Comparison of ENCODE assay signal across 27 cellular contexts in genomic region chrX:124507276-124507675, GRCh38.
A peak's percentile ranks its signal among the peaks of the same experiment; 100 is the strongest.
DNase-seq lines count a peak whose midpoint lies in the region; ATAC-seq and TF ChIP-seq lines count a peak whose summit lies in the region.
"Had no signal": no experiment of that assay in that cellular context is flagged by ENCODE, and none has a peak within 500 bp of the region (broad histone marks: within the 10 kb centered on the region; RNA-seq: fewer than 3 reads in every experiment).

No MANE protein-coding gene starts in this region.

- TF ChIP-seq CTCF in MCF 10A (IDR thresholded peaks at IDR 0.05; ENCODE audit: unreplicated experiment) (no peak), breast epithelium (IDR thresholded peaks at IDR 0.05) (no peak), RWPE2 (IDR thresholded peaks at IDR 0.05; ENCODE audit: poor library complexity, severe bottlenecking) (no peak), fibroblast of mammary gland (conservative IDR thresholded peaks at IDR 0.05; ENCODE audit: control insufficient read depth, insufficient read depth, low read depth, low read length) (no peak), mucosa of descending colon (IDR thresholded peaks at IDR 0.05) (no peak)

- ATAC-seq in RWPE2 (ENCODE audit: low read depth), result peak; percentile 85
- no peak for ATAC-seq in mucosa of descending colon
- no peak for ATAC-seq in stimulated activated effector memory CD8-positive, alpha-beta T cell treated with anti-CD3 and anti-CD28 coated beads, Interleukin-12 subunit alpha, Interleukin-12 subunit beta, amount 100 ng/mL, for 72 hours
- ATAC-seq: left lung, pancreas had no signal

- H3K4me3 Mint-ChIP-seq in MCF 10A (ENCODE audit: unreplicated experiment), result no peak overlapping the region
- H3K4me3 Mint-ChIP-seq in stimulated activated effector memory CD8-positive, alpha-beta T cell treated with anti-CD3 and anti-CD28 coated beads, Interleukin-12 subunit alpha, Interleukin-12 subunit beta, amount 100 ng/mL, for 72 hours, result no peak overlapping the region
- H3K4me3 Mint-ChIP-seq: activated T-cell treated with anti-CD3 and anti-CD28 coated beads, Interleukin-2, amount 50 U/mL, for 24 hours; CD4-positive, alpha-beta memory T cell; immature natural killer cell; neural progenitor cell had no signal

- no TSS peak for BruUV-seq in MCF 10A (replicated peaks; lab: Mats Ljungman, UMichigan)

- CTCF ChIA-PET in MCF 10A (lab: Yijun Ruan, JAX), result interaction anchor here (0.7 kb wide), 1 partner anchor 101 kb away, joined by 3 read pairs; no protein-coding TSS in a partner anchor

- peaks cover 0 to 4% of the 10 kb centered on the region in 2 donors for H3K27me3 ChIP-seq in breast epithelium
- H3K27me3 ChIP-seq in RWPE2 (ENCODE audit: insufficient read depth, poor library complexity, severe bottlenecking), result no peaks in the 10 kb centered on the region
- H3K27me3 ChIP-seq: left lung, neural progenitor cell, pancreas, upper lobe of left lung had no signal

- H3K36me3 ChIP-seq in breast epithelium, result no peaks in the 10 kb centered on the region
- H3K36me3 ChIP-seq in RWPE2 (ENCODE audit: low read depth), result no peaks in the 10 kb centered on the region
- H3K36me3 ChIP-seq in mucosa of descending colon (ENCODE audit: low read depth), result no peaks in the 10 kb centered on the region
- H3K36me3 ChIP-seq: left lung, neural progenitor cell, pancreas, upper lobe of left lung had no signal

- POLR2A ChIA-PET in MCF 10A (lab: Yijun Ruan, JAX), result interaction anchor here (0.7 to 1.0 kb wide), 2 partner anchors 9 to 46 kb away, joined by 3 to 4 read pairs; no protein-coding TSS in a partner anchor

- H3K36me3 Mint-ChIP-seq in MCF 10A (ENCODE audit: insufficient read depth, unreplicated experiment), result no peaks in the 10 kb centered on the region
- H3K36me3 Mint-ChIP-seq in stimulated activated effector memory CD8-positive, alpha-beta T cell treated with anti-CD3 and anti-CD28 coated beads, Interleukin-12 subunit alpha, Interleukin-12 subunit beta, amount 100 ng/mL, for 72 hours, result no peaks in the 10 kb centered on the region
- H3K36me3 Mint-ChIP-seq: CD4-positive, alpha-beta memory T cell; immature natural killer cell; neural progenitor cell had no signal

- DNase-seq in MCF 10A (ENCODE audit: unreplicated experiment) (peak; percentile 19), breast epithelium (ENCODE audit: low spot score in 2 of 2) (no peak), RWPE2 (ENCODE audit: low spot score) (no peak), fibroblast of mammary gland (ENCODE audit: low read depth) (peak; percentile 11), mucosa of descending colon (no peak), NCI-H1694 treated with DMSO at 0.1 percent for 48 hours (lab: John Stamatoyannopoulos, UW) (no peak)
- DNase-seq in activated CD4-positive, alpha-beta T cell treated with anti-CD3 and anti-CD28 coated beads for 4 hours, result no peak
- no peak for DNase-seq in stimulated activated effector memory CD8-positive, alpha-beta T cell treated with anti-CD3 and anti-CD28 coated beads, Interleukin-12 subunit alpha, Interleukin-12 subunit beta, amount 100 ng/mL, for 72 hours (ENCODE audit: low spot score in 2 of 2)
- DNase-seq: activated CD4-positive, CD25-positive, alpha-beta regulatory T cell; activated gamma-delta T cell; activated T-cell treated with anti-CD3 and anti-CD28 coated beads, Interleukin-2, amount 50 U/mL, for 24 hours; CD4-positive, alpha-beta memory T cell; DMS 273 treated with DMSO at 0.1 percent for 48 hours; H7; immature natural killer cell; Karpas-422; left lung; mesendoderm; MV-4-11; NCI-H1436 treated with DMSO at 0.1 percent for 48 hours; NCI-H226; pancreas; stimulated activated naive CD4-positive, alpha-beta T cell; upper lobe of left lung had no signal

- TF ChIP-seq POLR2A in breast epithelium (IDR thresholded peaks at IDR 0.05), result no peak

- H3K27ac ChIP-seq in breast epithelium, result no peak overlapping the region
- H3K27ac ChIP-seq in RWPE2 (ENCODE audit: poor library complexity, severe bottlenecking), result peak overlapping the region; percentile 39
- H3K27ac ChIP-seq: 22Rv1, HL-60, left lung, neural progenitor cell, pancreas, upper lobe of left lung had no signal

- intact Hi-C loops in MCF 10A (cut with micrococcal nuclease) (no loop called here), breast epithelium (cut with DNase I; ENCODE audit: low total_unique reads) (no loop called here), mucosa of descending colon (cut with DNase I, micrococcal nuclease) (no loop called here)

- no peak overlapping the region for H3K4me3 ChIP-seq in breast epithelium
- no peak overlapping the region for H3K4me3 ChIP-seq in RWPE2 (ENCODE audit: severe bottlenecking)
- no peak overlapping the region for H3K4me3 ChIP-seq in fibroblast of mammary gland (ENCODE audit: control insufficient read depth, low read depth, low read length)
- no peak overlapping the region for H3K4me3 ChIP-seq in mucosa of descending colon
- H3K4me3 ChIP-seq: left lung, neural progenitor cell, pancreas, upper lobe of left lung had no signal

- peak overlapping the region; percentile 39 for H3K27ac Mint-ChIP-seq in MCF 10A (ENCODE audit: low read depth, unreplicated experiment)
- H3K27ac Mint-ChIP-seq in stimulated activated effector memory CD8-positive, alpha-beta T cell treated with anti-CD3 and anti-CD28 coated beads, Interleukin-12 subunit alpha, Interleukin-12 subunit beta, amount 100 ng/mL, for 72 hours, result no peak overlapping the region
- H3K27ac Mint-ChIP-seq: activated T-cell treated with anti-CD3 and anti-CD28 coated beads, Interleukin-2, amount 50 U/mL, for 24 hours; immature natural killer cell; neural progenitor cell had no signal

- H3K4me1 Mint-ChIP-seq in MCF 10A (ENCODE audit: insufficient read depth, unreplicated experiment), result peaks cover 13% of the 10 kb centered on the region
- H3K4me1 Mint-ChIP-seq in stimulated activated effector memory CD8-positive, alpha-beta T cell treated with anti-CD3 and anti-CD28 coated beads, Interleukin-12 subunit alpha, Interleukin-12 subunit beta, amount 100 ng/mL, for 72 hours, result no peaks in the 10 kb centered on the region
- H3K4me1 Mint-ChIP-seq: immature natural killer cell had no signal

- H3K9me3 ChIP-seq in breast epithelium, result no peaks in the 10 kb centered on the region
- no peaks in the 10 kb centered on the region for H3K9me3 ChIP-seq in RWPE2 (ENCODE audit: severe bottlenecking)
- no peaks in the 10 kb centered on the region for H3K9me3 ChIP-seq in mucosa of descending colon
- H3K9me3 ChIP-seq: left lung, pancreas, upper lobe of left lung had no signal

- H3K4me1 ChIP-seq in breast epithelium (no peaks in the 10 kb centered on the region), RWPE2 (ENCODE audit: insufficient read depth, poor library complexity, severe bottlenecking) (peaks cover 18% of the 10 kb centered on the region), mucosa of descending colon (ENCODE audit: low read depth) (no peaks in the 10 kb centered on the region)
- H3K4me1 ChIP-seq: left lung, pancreas, upper lobe of left lung had no signal

- no peaks in the 10 kb centered on the region for H3K27me3 Mint-ChIP-seq in MCF 10A (ENCODE audit: insufficient read depth, unreplicated experiment)
- H3K27me3 Mint-ChIP-seq: CD4-positive, alpha-beta memory T cell had no signal

- no peaks in the 10 kb centered on the region for H3K9me3 Mint-ChIP-seq in MCF 10A (ENCODE audit: unreplicated experiment)
- no peaks in the 10 kb centered on the region for H3K9me3 Mint-ChIP-seq in stimulated activated effector memory CD8-positive, alpha-beta T cell treated with anti-CD3 and anti-CD28 coated beads, Interleukin-12 subunit alpha, Interleukin-12 subunit beta, amount 100 ng/mL, for 72 hours
- H3K9me3 Mint-ChIP-seq: activated T-cell treated with anti-CD3 and anti-CD28 coated beads, Interleukin-2, amount 50 U/mL, for 24 hours; CD4-positive, alpha-beta memory T cell; immature natural killer cell; neural progenitor cell had no signal

Comparison
In these comparisons a context has a peak if more than half of its experiments do, and no peak if none do; other contexts are left out.
1. DNase-seq: peak in MCF 10A (single experiment) and fibroblast of mammary gland (single experiment); none in breast epithelium (0 of 2), RWPE2 (single experiment), mucosa of descending colon (0 of 3), activated CD4-positive, alpha-beta T cell treated with anti-CD3 and anti-CD28 coated beads for 4 hours (0 of 2), NCI-H1694 treated with DMSO at 0.1 percent for 48 hours (single experiment) and stimulated activated effector memory CD8-positive, alpha-beta T cell treated with anti-CD3 and anti-CD28 coated beads, Interleukin-12 subunit alpha, Interleukin-12 subunit beta, amount 100 ng/mL, for 72 hours (0 of 2).